Comparison of ENCODE assay signal across 9 cellular contexts in genomic region chr20:36645998-36646397, GRCh38. TPM values are rescaled to one million over a fixed set of nuclear protein-coding genes. Genes with fewer than 3 reads are reported as not detected.
A peak's percentile ranks its signal among the peaks of the same experiment; 100 is the strongest.
DNase-seq lines count a peak whose midpoint lies in the region; ATAC-seq and TF ChIP-seq lines count a peak whose summit lies in the region.
"Had no signal": no experiment of that assay in that cellular context is flagged by ENCODE, and none has a peak within 500 bp of the region (broad histone marks: within the 10 kb centered on the region; RNA-seq: fewer than 3 reads in every experiment).

SLA2 (minus strand) TSS chr20:36646196; CDS start chr20:36641335, 4,861 bp downstream.

- no peak within 1 kb of the TSS for H3K9ac ChIP-seq in smooth muscle cell (ENCODE audit: low read depth)

- DNase-seq in KG1 (lab: John Stamatoyannopoulos, UW) (peak; percentile 80), right cardiac atrium (no peak), smooth muscle cell (lab: John Stamatoyannopoulos, UW; ENCODE audit: unreplicated experiment) (no peak), SW480 (ENCODE audit: low spot score) (no peak), DMS153 (lab: John Stamatoyannopoulos, UW) (no peak)
- DNase-seq in activated CD4-positive, alpha-beta T cell treated with anti-CD3 and anti-CD28 coated beads, Interleukin-2, amount 50 U/mL, for 48 hours, result peak; percentile 68 to 73
- DNase-seq in stimulated activated CD8-positive, alpha-beta memory T cell treated with anti-CD3 and anti-CD28 coated beads, Interleukin-4, amount 100 ng/mL, for 48 hours, result peak; percentile 76
- DNase-seq: cortex of kidney had no signal

- 36% methylated on average over 9 of the region's 9 CpGs for WGBS in right cardiac atrium
- 84% methylated on average over 9 of the region's 9 CpGs for WGBS in smooth muscle cell (ENCODE audit: low lambda C conversion rate)

- H3F3A ChIP-seq in smooth muscle cell (ENCODE audit: low read depth), result no peaks in the 10 kb centered on the region

- H3K36me3 ChIP-seq in smooth muscle cell (ENCODE audit: low read depth), result no peaks in the 10 kb centered on the region

- no peak within 1 kb of the TSS for H3K27ac ChIP-seq in right cardiac atrium (ENCODE audit: low read length)
- H3K27ac ChIP-seq in smooth muscle cell (ENCODE audit: low read depth), result no peak within 1 kb of the TSS

- H3K4me1 ChIP-seq in right cardiac atrium (ENCODE audit: control insufficient read depth, insufficient read depth, low read length), result peaks cover 1% of the 10 kb centered on the region
- peaks cover 11% of the 10 kb centered on the region for H3K4me1 ChIP-seq in smooth muscle cell (ENCODE audit: low read depth)

- H3K27me3 ChIP-seq in right cardiac atrium (ENCODE audit: control insufficient read depth, insufficient read depth), result no peaks in the 10 kb centered on the region
- no peaks in the 10 kb centered on the region for H3K27me3 ChIP-seq in smooth muscle cell (ENCODE audit: low read depth)

- ATAC-seq in right cardiac atrium, result peak; percentile 17 to 29
- ATAC-seq in HG03135 (IDR thresholded peaks at IDR 0.05; ENCODE audit: unreplicated experiment), result no peak

- no peak within 1 kb of the TSS for H2AFZ ChIP-seq in smooth muscle cell (ENCODE audit: low read depth)

- H3K9me3 ChIP-seq in right cardiac atrium (ENCODE audit: control insufficient read depth, low read length), result no peaks in the 10 kb centered on the region
- no peaks in the 10 kb centered on the region for H3K9me3 ChIP-seq in smooth muscle cell (replicated peaks; ENCODE audit: low read depth)

- no peaks in the 10 kb centered on the region for H4K20me1 ChIP-seq in smooth muscle cell (ENCODE audit: low read depth)

- H3K4me3 ChIP-seq in right cardiac atrium (ENCODE audit: low read length) (no peak within 1 kb of the TSS), smooth muscle cell (no peak within 1 kb of the TSS)

- TF ChIP-seq CTCF in smooth muscle cell (IDR thresholded peaks at IDR 0.05; ENCODE audit: borderline replicate concordance, insufficient read depth, poor library complexity, severe bottlenecking), result no peak

- no peaks in the 10 kb centered on the region for H3K79me2 ChIP-seq in smooth muscle cell (ENCODE audit: low read depth)

- intact Hi-C loops in right cardiac atrium (cut with DNase I), result no loop called here

- H3K4me2 ChIP-seq in smooth muscle cell, result no peak within 1 kb of the TSS

RNA-seq across cellular contexts. Expression of gene SLA2, which starts in this region (rescaled TPM):
- under 1 TPM; 0.28 to 0.70 (median 0.61) TPM for total RNA-seq in right cardiac atrium
- polyA plus RNA-seq in right cardiac atrium, result 0.20 TPM
- total RNA-seq in smooth muscle cell, result not detected in 2 replicates
- not detected in 2 replicates for polyA plus RNA-seq in smooth muscle cell

Comparison
In these comparisons a context has a peak if more than half of its experiments do, and no peak if none do; other contexts are left out.
1. Peak in ATAC-seq in right cardiac atrium; RNA of the gene not detected or under 1 TPM.
2. DNase-seq: peak in KG1 (single experiment), activated CD4-positive, alpha-beta T cell treated with anti-CD3 and anti-CD28 coated beads, Interleukin-2, amount 50 U/mL, for 48 hours (2 of 2) and stimulated activated CD8-positive, alpha-beta memory T cell treated with anti-CD3 and anti-CD28 coated beads, Interleukin-4, amount 100 ng/mL, for 48 hours (single experiment); none in right cardiac atrium (0 of 3), smooth muscle cell (single experiment), SW480 (single experiment) and DMS153 (single experiment).